ENCODE assay signal across 9 cellular contexts in genomic region chr5:132100672-132101261, GRCh38. TPM values are rescaled to one million over a fixed set of nuclear protein-coding genes. Genes with fewer than 3 reads are reported as not detected.
DNase-seq lines count a peak whose midpoint lies in the region; ATAC-seq, FAIRE-seq and TF ChIP-seq lines count a peak whose summit lies in the region.
"Had no signal": no experiment of that assay in that cellular context is flagged by ENCODE, and none has a peak within 500 bp of the region (broad histone marks: within the 10 kb centered on the region; RNA-seq: fewer than 3 reads in every experiment).

No MANE protein-coding gene starts in this region.

- H3K4me3 Mint-ChIP-seq in activated CD4-positive, alpha-beta memory T cell treated with anti-CD3 and anti-CD28 coated beads, Interleukin-2, amount 10 ng/mL, durations not matched to agents 7 days and 5 days, result no peak overlapping the region
- H3K4me3 Mint-ChIP-seq in stimulated activated naive B cell treated with anti-CD40 and anti-IgM and Interleukin-4, amounts not matched to agents 10 μg/mL and 1 μg/mL and 100 μg/mL, for 72 hours, result peak overlapping the region in 1 of 2 donors; percentile 4

- H3K4me1 Mint-ChIP-seq in activated CD4-positive, alpha-beta memory T cell treated with anti-CD3 and anti-CD28 coated beads, Interleukin-2, amount 10 ng/mL, durations not matched to agents 7 days and 5 days, result peaks cover 88% of the 10 kb centered on the region
- H3K4me1 Mint-ChIP-seq in stimulated activated naive B cell treated with anti-CD40 and anti-IgM and Interleukin-4, amounts not matched to agents 10 μg/mL and 1 μg/mL and 100 μg/mL, for 72 hours, result peaks cover 71 to 98% of the 10 kb centered on the region in 2 donors

- H3K9me3 Mint-ChIP-seq in activated CD4-positive, alpha-beta memory T cell treated with anti-CD3 and anti-CD28 coated beads, Interleukin-2, amount 10 ng/mL, durations not matched to agents 7 days and 5 days, result no peaks in the 10 kb centered on the region
- no peaks in the 10 kb centered on the region for H3K9me3 Mint-ChIP-seq in stimulated activated naive B cell treated with anti-CD40 and anti-IgM and Interleukin-4, amounts not matched to agents 10 μg/mL and 1 μg/mL and 100 μg/mL, for 72 hours

- FAIRE-seq in D721Med (lab: Jason Lieb, UNC), result no peak

- CTCF ChIA-PET in activated CD4-positive, alpha-beta memory T cell treated with anti-CD3 and anti-CD28 coated beads, Interleukin-2, amount 10 ng/mL, durations not matched to agents 7 days and 5 days (lab: Charles Lee), result interaction anchor here (0.9 to 1.7 kb wide), 2 partner anchors 11 to 33 kb away, joined by 3 to 4 read pairs; no protein-coding TSS in a partner anchor

- no peak for TF ChIP-seq CTCF in D721Med (IDR thresholded peaks at IDR 0.05; ENCODE audit: insufficient read depth, missing control alignments)

- peaks cover 6% of the 10 kb centered on the region for H3K27me3 Mint-ChIP-seq in activated CD4-positive, alpha-beta memory T cell treated with anti-CD3 and anti-CD28 coated beads, Interleukin-2, amount 10 ng/mL, durations not matched to agents 7 days and 5 days
- no peaks in the 10 kb centered on the region for H3K27me3 Mint-ChIP-seq in stimulated activated naive B cell treated with anti-CD40 and anti-IgM and Interleukin-4, amounts not matched to agents 10 μg/mL and 1 μg/mL and 100 μg/mL, for 72 hours

- peak; percentile 76 for DNase-seq in activated effector memory CD4-positive, alpha-beta T cell treated with anti-CD3 and anti-CD28 coated beads, Interleukin-2, amount 50 U/mL, for 16 hours
- DNase-seq in activated effector memory CD4-positive, alpha-beta T cell treated with Interleukin-2 at 50 U/mL for 16 hours, result no peak
- DNase-seq in activated CD4-positive, alpha-beta memory T cell treated with anti-CD3 and anti-CD28 coated beads, Interleukin-2, amount 10 ng/mL, durations not matched to agents 7 days and 5 days, result no peak
- peak; percentile 75 for DNase-seq in stimulated activated naive B cell treated with anti-CD40 and anti-IgM and Interleukin-4, amounts not matched to agents 10 μg/mL and 1 μg/mL and 100 μg/mL, for 72 hours
- DNase-seq in COR-L47 (lab: John Stamatoyannopoulos, UW) (no peak), COLO668 (lab: John Stamatoyannopoulos, UW; ENCODE audit: unreplicated experiment) (no peak), D721Med (ENCODE audit: insufficient read length, low spot score) (no peak)
- DNase-seq: NCI-H2029 treated with DMSO at 0.1 percent for 48 hours had no signal

- H3K36me3 Mint-ChIP-seq in activated CD4-positive, alpha-beta memory T cell treated with anti-CD3 and anti-CD28 coated beads, Interleukin-2, amount 10 ng/mL, durations not matched to agents 7 days and 5 days (ENCODE audit: low read depth), result peaks cover 14% of the 10 kb centered on the region
- peaks cover 0 to 5% of the 10 kb centered on the region in 2 donors for H3K36me3 Mint-ChIP-seq in stimulated activated naive B cell treated with anti-CD40 and anti-IgM and Interleukin-4, amounts not matched to agents 10 μg/mL and 1 μg/mL and 100 μg/mL, for 72 hours

- H3K27ac Mint-ChIP-seq in activated CD4-positive, alpha-beta memory T cell treated with anti-CD3 and anti-CD28 coated beads, Interleukin-2, amount 10 ng/mL, durations not matched to agents 7 days and 5 days, result peak overlapping the region; percentile 48
- peak overlapping the region; percentile 99 for H3K27ac Mint-ChIP-seq in stimulated activated naive B cell treated with anti-CD40 and anti-IgM and Interleukin-4, amounts not matched to agents 10 μg/mL and 1 μg/mL and 100 μg/mL, for 72 hours

- POLR2A ChIA-PET in activated CD4-positive, alpha-beta memory T cell treated with anti-CD3 and anti-CD28 coated beads, Interleukin-2, amount 10 ng/mL, durations not matched to agents 7 days and 5 days (lab: Charles Lee), result interaction anchor here (1.1 to 1.3 kb wide), 2 partner anchors 18 to 79 kb away, joined by 3 to 4 read pairs; no protein-coding TSS in a partner anchor

- ATAC-seq in HG03039 (IDR thresholded peaks at IDR 0.05; ENCODE audit: unreplicated experiment), result peak; percentile 26
- ATAC-seq in stimulated activated naive B cell treated with anti-CD40 and anti-IgM and Interleukin-4, amounts not matched to agents 10 μg/mL and 1 μg/mL and 100 μg/mL, for 72 hours (replicated peaks), result peak; percentile 41 to 49

RNA-seq across cellular contexts. Expression of gene CSF2, which starts 27.2 kb away (rescaled TPM):
- total RNA-seq in activated CD4-positive, alpha-beta memory T cell treated with anti-CD3 and anti-CD28 coated beads, Interleukin-2, amount 10 ng/mL, durations not matched to agents 7 days and 5 days, result 10 to 100 TPM; 30.8 to 32.7 TPM

RNA-seq across cellular contexts. Expression of gene IL3, which starts 40.3 kb away (rescaled TPM):
- 1 to 10 TPM; 1.4 to 1.6 TPM for total RNA-seq in activated CD4-positive, alpha-beta memory T cell treated with anti-CD3 and anti-CD28 coated beads, Interleukin-2, amount 10 ng/mL, durations not matched to agents 7 days and 5 days

Comparison
In these comparisons a context has a peak if more than half of its experiments do, and no peak if none do; other contexts are left out.
1. DNase-seq: peak in activated effector memory CD4-positive, alpha-beta T cell treated with anti-CD3 and anti-CD28 coated beads, Interleukin-2, amount 50 U/mL, for 16 hours (single experiment) and stimulated activated naive B cell treated with anti-CD40 and anti-IgM and Interleukin-4, amounts not matched to agents 10 μg/mL and 1 μg/mL and 100 μg/mL, for 72 hours (single experiment); none in activated effector memory CD4-positive, alpha-beta T cell treated with Interleukin-2 at 50 U/mL for 16 hours (single experiment), activated CD4-positive, alpha-beta memory T cell treated with anti-CD3 and anti-CD28 coated beads, Interleukin-2, amount 10 ng/mL, durations not matched to agents 7 days and 5 days (single experiment), COR-L47 (single experiment), COLO668 (single experiment) and D721Med (single experiment).